Comparison of ENCODE assay signal across 8 cellular contexts in genomic region chr17:65559802-65560627, GRCh38. TPM values are rescaled to one million over a fixed set of nuclear protein-coding genes. Genes with fewer than 3 reads are reported as not detected.
DNase-seq lines count a peak whose midpoint lies in the region; ATAC-seq and TF ChIP-seq lines count a peak whose summit lies in the region.

No MANE protein-coding gene starts in this region.

- H3K79me1 ChIP-seq in H9 (ENCODE audit: insufficient read depth, low read depth, low read length, poor library complexity, severe bottlenecking): peaks cover 17% of the 10 kb centered on the region

- peak overlapping the region; percentile 76 for H3K4me2 ChIP-seq in H9 (ENCODE audit: insufficient read depth, insufficient read length, low read length)

- no peak overlapping the region for H2BK15ac ChIP-seq in H9 (ENCODE audit: low read depth, low read length)

- H2AK5ac ChIP-seq in H9 (ENCODE audit: insufficient read length, low read length): no peak overlapping the region

- H3K4me1 Mint-ChIP-seq in H9: peaks cover 15% of the 10 kb centered on the region in 2 experiments
- H3K4me1 Mint-ChIP-seq in central memory CD8-positive, alpha-beta T cell: peaks cover 17% of the 10 kb centered on the region

- no peak overlapping the region for H2BK120ac ChIP-seq in H9 (ENCODE audit: low read depth, low read length, poor library complexity, severe bottlenecking)

- peaks cover 25% of the 10 kb centered on the region for H3K23me2 ChIP-seq in H9 (ENCODE audit: insufficient read length, low read depth, low read length, poor library complexity, severe bottlenecking)

- H3T11ph ChIP-seq in H9 (ENCODE audit: low read length): no peak overlapping the region

- intact Hi-C loops in tibial artery (cut with DNase I; ENCODE audit: low total_unique reads): loop anchor here (5.0 kb wide), 1 partner anchor 222 kb away; no protein-coding TSS in a partner anchor

- H2BK12ac ChIP-seq in H9 (ENCODE audit: insufficient read length, low read depth, low read length): no peak overlapping the region

- ATAC-seq in central memory CD8-positive, alpha-beta T cell (replicated peaks; ENCODE audit: extremely low read depth, poor library complexity, severe bottlenecking): no peak
- ATAC-seq in lung (ENCODE audit: insufficient read depth, low FRiP score): no peak
- ATAC-seq in GM18511 (IDR thresholded peaks at IDR 0.05; ENCODE audit: unreplicated experiment): no peak
- no peak for ATAC-seq in GM19395 (IDR thresholded peaks at IDR 0.05; ENCODE audit: unreplicated experiment)

- H3K56ac ChIP-seq in H9 (ENCODE audit: insufficient read length, low read depth, low read length): no peak overlapping the region

- H3K27ac Mint-ChIP-seq in H9: no peak overlapping the region
- H3K27ac Mint-ChIP-seq in central memory CD8-positive, alpha-beta T cell (ENCODE audit: low read depth): peak overlapping the region; percentile 21

- H3K27me3 ChIP-seq in H9 (ENCODE audit: insufficient read depth, low read length) (no peaks in the 10 kb centered on the region; the same call in 1 of the 2 replicates), lung (ENCODE audit: control insufficient read depth, insufficient read depth) (no peaks in the 10 kb centered on the region), tibial artery (no peaks in the 10 kb centered on the region)

- no peaks in the 10 kb centered on the region for H3K9me3 Mint-ChIP-seq in H9
- H3K9me3 Mint-ChIP-seq in central memory CD8-positive, alpha-beta T cell: no peaks in the 10 kb centered on the region

- no peak overlapping the region for H2AFZ ChIP-seq in H9 (ENCODE audit: low read length)

- no peak overlapping the region for H2BK20ac ChIP-seq in H9 (ENCODE audit: low read depth, low read length, poor library complexity, severe bottlenecking)

- H4K91ac ChIP-seq in H9 (ENCODE audit: insufficient read length, low read depth, low read length): no peak overlapping the region

- H3K9ac ChIP-seq in H9 (ENCODE audit: extremely low read depth, insufficient read length, low read length) (peak overlapping the region; percentile 52), SK-N-MC (ENCODE audit: insufficient read length) (peak overlapping the region; percentile 67)

- H3K4me3 ChIP-seq in SK-N-MC: peak overlapping the region; percentile 94
- H3K4me3 ChIP-seq in lung: peak overlapping the region; percentile 85
- peak overlapping the region; percentile 87 to 94 for H3K4me3 ChIP-seq in tibial artery

- no peaks in the 10 kb centered on the region for H3K9me3 ChIP-seq in H9 (ENCODE audit: control insufficient read depth, low read depth, low read length)
- H3K9me3 ChIP-seq in SK-N-MC (ENCODE audit: low read depth, low read length): no peaks in the 10 kb centered on the region
- H3K9me3 ChIP-seq in lung (ENCODE audit: control insufficient read depth in 2 of 2, insufficient read depth in 1 of 2, low read length in 1 of 2): no peaks in the 10 kb centered on the region
- no peaks in the 10 kb centered on the region for H3K9me3 ChIP-seq in tibial artery

- no peak overlapping the region for H3K4ac ChIP-seq in H9 (ENCODE audit: low read depth, low read length)

- H4K8ac ChIP-seq in H9 (replicated peaks; ENCODE audit: insufficient read length, low read depth, low read length): no peak overlapping the region

- no peak overlapping the region for H2BK5ac ChIP-seq in H9 (ENCODE audit: insufficient read length, low read length)

- no peak overlapping the region for H3K18ac ChIP-seq in H9 (ENCODE audit: insufficient read length, low read depth, low read length)

- no peak overlapping the region for H3K23ac ChIP-seq in H9 (ENCODE audit: insufficient read length, low read depth, low read length)

- no peak overlapping the region; a peak in 2 of 5 replicates for H3K4me3 Mint-ChIP-seq in H9
- H3K4me3 Mint-ChIP-seq in central memory CD8-positive, alpha-beta T cell: no peak overlapping the region

- H3K79me2 ChIP-seq in H9 (ENCODE audit: insufficient read depth, low read length): peaks cover 12% of the 10 kb centered on the region; the same call in 1 of the 2 replicates

- no CpG with 5 or more reads among the region's 90 CpGs for WGBS in H9 (ENCODE audit: extremely low coverage, insufficient read length, low lambda C conversion rate)
- WGBS in lung, 2 donors: 1% methylated on average over 69 to 87 of the region's 90 CpGs

- no peak overlapping the region for H3K27ac ChIP-seq in H9 (ENCODE audit: insufficient read length, low read depth, low read length)
- no peak overlapping the region for H3K27ac ChIP-seq in SK-N-MC
- H3K27ac ChIP-seq in lung (ENCODE audit: low read depth in 1 of 2, low read length in 1 of 2): peak overlapping the region; percentile 94 to 98
- peak overlapping the region; percentile 89 to 91 for H3K27ac ChIP-seq in tibial artery

- H3K36me3 ChIP-seq in SK-N-MC (ENCODE audit: insufficient read depth, low read length): peaks cover 6% of the 10 kb centered on the region; the same call in 1 of the 2 replicates
- H3K36me3 ChIP-seq in lung (ENCODE audit: control insufficient read depth in 2 of 2, insufficient read depth in 2 of 2, low read length in 2 of 2): no peaks in the 10 kb centered on the region
- peaks cover 0 to 4% (median 0%) of the 10 kb centered on the region in 3 donors for H3K36me3 ChIP-seq in tibial artery

- H3K27me3 Mint-ChIP-seq in H9 (ENCODE audit: low read depth): peaks cover 24% of the 10 kb centered on the region
- H3K27me3 Mint-ChIP-seq in central memory CD8-positive, alpha-beta T cell: no peaks in the 10 kb centered on the region

- H4K5ac ChIP-seq in H9 (ENCODE audit: insufficient read length, low read depth, low read length): no peak overlapping the region

- no peaks in the 10 kb centered on the region for H4K20me1 ChIP-seq in H9 (ENCODE audit: control insufficient read depth, insufficient read depth, insufficient read length)

- H3K36me3 Mint-ChIP-seq in H9 (ENCODE audit: insufficient read depth in 1 of 3, low read depth in 3 of 3): no peaks in the 10 kb centered on the region; a peak in 2 of 7 replicates
- H3K36me3 Mint-ChIP-seq in central memory CD8-positive, alpha-beta T cell (ENCODE audit: insufficient read depth): peaks cover 8% of the 10 kb centered on the region

- no peak for TF ChIP-seq CTCF in H9 (conservative IDR thresholded peaks at IDR 0.05)
- no peak for TF ChIP-seq CTCF in lung (IDR thresholded peaks at IDR 0.05; ENCODE audit: control extremely low read depth, extremely low read depth)
- TF ChIP-seq CTCF in tibial artery (IDR thresholded peaks at IDR 0.05): no peak

- DNase-seq in H9 (peak; percentile 74), SK-N-MC (ENCODE audit: low read depth, low spot score) (no peak), lung (ENCODE audit: low spot score) (no peak), tibial artery (peak in 1 of 2 donors; percentile 31), SIG-M5 treated with dmso at 0.1 percent for 504 hours (lab: John Stamatoyannopoulos, UW; ENCODE audit: unreplicated experiment) (no peak)
- DNase-seq in central memory CD8-positive, alpha-beta T cell (ENCODE audit: low spot score in 2 of 2): no peak

- H3K4me1 ChIP-seq in H9 (ENCODE audit: insufficient read depth, low read length) (peaks cover 6% of the 10 kb centered on the region; the same call in 1 of the 2 replicates), lung (ENCODE audit: control insufficient read depth in 2 of 2, insufficient read depth in 2 of 2, low read length in 2 of 2) (peaks cover 0 to 12% of the 10 kb centered on the region in 2 donors), tibial artery (peaks cover 0 to 42% (median 13%) of the 10 kb centered on the region in 4 donors)

- H3K14ac ChIP-seq in H9 (ENCODE audit: insufficient read depth, low read length): peak overlapping the region; percentile 81

RNA-seq across cellular contexts. Expression of gene AXIN2, which starts 1.4 kb away (rescaled TPM):
- total RNA-seq in H9 (2021) (35.0 and 35.6 TPM in 2 replicates), lung (100 to 1,000 TPM in 1 of 2 donors, 10 to 100 TPM in 1; 60.3 to 127 TPM)
- 10 to 100 TPM; 13.0 to 13.2 TPM for polyA plus RNA-seq in lung

Comparison
In these comparisons a context has a peak if more than half of its experiments do, and no peak if none do; other contexts are left out.
1. H3K27ac ChIP-seq: peak in lung (2 of 2) and tibial artery (2 of 2); none in H9 (single experiment) and SK-N-MC (single experiment).
2. Peak in every context shown above with its lines, with median percentiles within 50 percentile points of each other: H3K4me3 ChIP-seq.